Comparison of ENCODE assay signal across 18 cellular contexts in the genomic region with DNA sequence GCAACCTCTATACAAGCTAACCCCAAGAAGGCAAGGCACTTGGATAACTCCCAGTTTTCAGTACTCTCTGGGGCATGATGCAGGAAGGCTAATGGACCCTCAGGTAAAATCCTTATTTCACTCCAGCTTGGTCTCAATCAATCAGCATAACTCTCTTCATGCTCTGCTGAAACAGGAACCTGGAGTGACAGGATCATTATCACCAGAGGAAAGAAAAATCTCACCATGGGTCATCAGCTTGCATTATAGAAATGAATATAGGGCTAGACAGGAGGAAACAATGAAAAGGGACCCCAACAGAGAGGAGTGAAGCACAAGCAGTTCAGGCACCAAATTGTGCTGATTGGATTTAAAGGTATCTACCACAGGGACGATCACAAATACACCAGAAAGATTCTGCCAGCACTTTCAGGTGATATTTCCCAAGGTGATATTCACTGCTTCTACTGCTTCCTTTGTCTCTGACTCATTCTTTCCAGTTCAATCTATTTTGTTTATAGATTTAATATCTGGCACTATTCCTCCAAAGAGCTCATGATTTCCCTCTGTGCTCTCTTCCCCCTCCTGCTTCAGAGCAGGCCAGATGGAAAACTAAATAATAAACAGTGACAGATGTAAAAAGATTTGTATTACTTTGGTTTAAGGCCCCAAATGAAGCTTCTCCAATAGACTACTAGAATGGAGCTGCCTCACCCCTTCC. TPM values are rescaled to one million over a fixed set of nuclear protein-coding genes. Genes with fewer than 3 reads are reported as not detected.
DNase-seq lines count a peak whose midpoint lies in the region; ATAC-seq and TF ChIP-seq lines count a peak whose summit lies in the region.
"Had no signal": no experiment of that assay in that cellular context is flagged by ENCODE, and none has a peak within 500 bp of the region (broad histone marks: within the 10 kb centered on the region; RNA-seq: fewer than 3 reads in every experiment).

No MANE protein-coding gene starts in this region.

- DNase-seq in AG08396 (ENCODE audit: low spot score) (peak; percentile 29), T-helper 17 cell (no peak), fibroblast of lung (ENCODE audit: low read depth in 2 of 2) (peak; percentile 36 to 45), osteocyte (ENCODE audit: extremely low spot score, unreplicated experiment) (no peak), LoVo (ENCODE audit: low spot score) (no peak), dorsolateral prefrontal cortex (no peak)
- no peak for DNase-seq in CD4-positive, alpha-beta memory T cell
- DNase-seq: activated CD8-positive, alpha-beta T cell treated with anti-CD3 and anti-CD28 coated beads for 36 hours; anterior cingulate cortex; DMS153; effector CD4-positive, alpha-beta T cell; GOT3; hippocampal formation; left lung; nephron progenitor cell; stimulated activated naive CD4-positive, alpha-beta T cell treated with Interleukin-2 at 50 U/mL for 16 hours had no signal

- ATAC-seq in T-helper 17 cell (no peak), esophagus mucosa (no peak)
- ATAC-seq: activated CD8-positive, alpha-beta T cell treated with anti-CD3 and anti-CD28 coated beads for 36 hours; left lung had no signal

- H3K9me3 ChIP-seq in T-helper 17 cell (ENCODE audit: control insufficient read depth, low read length, poor library complexity, severe bottlenecking) (no peaks in the 10 kb centered on the region), fibroblast of lung (ENCODE audit: control insufficient read depth, insufficient read depth, low read depth, low read length) (no peaks in the 10 kb centered on the region)
- H3K9me3 ChIP-seq in CD4-positive, alpha-beta memory T cell (ENCODE audit: control insufficient read depth in 1 of 2, low read length in 2 of 2) = no peaks in the 10 kb centered on the region
- H3K9me3 ChIP-seq: left lung had no signal

- POLR2A ChIA-PET in CD4-positive, alpha-beta memory T cell (lab: Charles Lee; ENCODE audit: partially characterized antibody) = no interaction called here

- H3K27ac ChIP-seq in fibroblast of lung (ENCODE audit: insufficient read depth, low read length) (peak overlapping the region; percentile 60), dorsolateral prefrontal cortex (no peak overlapping the region)
- no peak overlapping the region for H3K27ac ChIP-seq in CD4-positive, alpha-beta memory T cell (ENCODE audit: low read depth, low read length)
- H3K27ac ChIP-seq: left lung, SK-N-MC had no signal

- H3K27me3 Mint-ChIP-seq in T-helper 17 cell (peaks cover 13% of the 10 kb centered on the region), osteocyte (ENCODE audit: unreplicated experiment) (no peaks in the 10 kb centered on the region)
- peaks cover 0 to 5% of the 10 kb centered on the region in 2 donors for H3K27me3 Mint-ChIP-seq in CD4-positive, alpha-beta memory T cell

- H4K20me1 ChIP-seq in fibroblast of lung (ENCODE audit: control insufficient read depth, extremely low read depth, insufficient read depth, low read length) = no peaks in the 10 kb centered on the region

- H3K4me1 ChIP-seq in fibroblast of lung (ENCODE audit: control insufficient read depth, extremely low read depth, insufficient read depth, low read length) = peaks cover 19% of the 10 kb centered on the region
- H3K4me1 ChIP-seq in CD4-positive, alpha-beta memory T cell (ENCODE audit: insufficient read depth, low read length) = no peaks in the 10 kb centered on the region
- H3K4me1 ChIP-seq: left lung had no signal

- no peaks in the 10 kb centered on the region for H3K36me3 ChIP-seq in fibroblast of lung (ENCODE audit: control insufficient read depth, insufficient read depth, low read length)
- H3K36me3 ChIP-seq in CD4-positive, alpha-beta memory T cell (ENCODE audit: insufficient read depth, low read length) = no peaks in the 10 kb centered on the region
- H3K36me3 ChIP-seq: left lung had no signal

- no peaks in the 10 kb centered on the region for H3K4me1 Mint-ChIP-seq in T-helper 17 cell
- peaks cover 25% of the 10 kb centered on the region for H3K4me1 Mint-ChIP-seq in osteocyte (ENCODE audit: unreplicated experiment)
- no peaks in the 10 kb centered on the region for H3K4me1 Mint-ChIP-seq in CD4-positive, alpha-beta memory T cell

- H3K27me3 ChIP-seq in fibroblast of lung (ENCODE audit: control insufficient read depth, insufficient read depth, low read length) = no peaks in the 10 kb centered on the region
- H3K27me3 ChIP-seq in CD4-positive, alpha-beta memory T cell (ENCODE audit: insufficient read depth, low read length) = no peaks in the 10 kb centered on the region
- H3K27me3 ChIP-seq in dorsolateral prefrontal cortex = no peaks in the 10 kb centered on the region
- H3K27me3 ChIP-seq: left lung had no signal

- no peak overlapping the region for H2AFZ ChIP-seq in fibroblast of lung (ENCODE audit: low read length)

- peak overlapping the region; percentile 20 for H3K4me2 ChIP-seq in fibroblast of lung (ENCODE audit: extremely low read depth, insufficient read depth, low read length)

- H3K36me3 Mint-ChIP-seq in T-helper 17 cell (ENCODE audit: low read depth) = peaks cover 2% of the 10 kb centered on the region
- no peaks in the 10 kb centered on the region for H3K36me3 Mint-ChIP-seq in osteocyte (ENCODE audit: unreplicated experiment)
- H3K36me3 Mint-ChIP-seq in CD4-positive, alpha-beta memory T cell = no peaks in the 10 kb centered on the region

- H3K4me3 ChIP-seq in fibroblast of lung (replicated peaks in 1 of 4; ENCODE audit: control extremely low read depth in 1 of 4, insufficient read depth in 1 of 4, low read depth in 3 of 4, low read length in 4 of 4) = no peak overlapping the region
- no peak overlapping the region for H3K4me3 ChIP-seq in CD4-positive, alpha-beta memory T cell (ENCODE audit: low read length in 2 of 2)
- no peak overlapping the region for H3K4me3 ChIP-seq in dorsolateral prefrontal cortex
- H3K4me3 ChIP-seq: left lung, SK-N-MC had no signal

- H3K27ac Mint-ChIP-seq in T-helper 17 cell (peak overlapping the region; percentile 8), osteocyte (ENCODE audit: unreplicated experiment) (peak overlapping the region; percentile 39)
- no peak overlapping the region for H3K27ac Mint-ChIP-seq in CD4-positive, alpha-beta memory T cell
- H3K27ac Mint-ChIP-seq: activated CD8-positive, alpha-beta T cell treated with anti-CD3 and anti-CD28 coated beads for 36 hours; nephron progenitor cell had no signal

- H3K9me3 Mint-ChIP-seq in osteocyte (ENCODE audit: unreplicated experiment) = no peaks in the 10 kb centered on the region
- H3K9me3 Mint-ChIP-seq in CD4-positive, alpha-beta memory T cell = no peaks in the 10 kb centered on the region
- H3K9me3 Mint-ChIP-seq: activated CD8-positive, alpha-beta T cell treated with anti-CD3 and anti-CD28 coated beads for 36 hours had no signal

- H3K79me2 ChIP-seq in fibroblast of lung (ENCODE audit: control insufficient read depth, insufficient read depth, low read length) = no peaks in the 10 kb centered on the region

- CTCF ChIA-PET in CD4-positive, alpha-beta memory T cell (lab: Charles Lee; ENCODE audit: partially characterized antibody) = interaction anchor here (0.8 kb wide), 1 partner anchor 14 kb away, joined by 3 read pairs; no protein-coding TSS in a partner anchor

- H3K4me3 Mint-ChIP-seq in T-helper 17 cell (no peak overlapping the region), osteocyte (ENCODE audit: unreplicated experiment) (no peak overlapping the region)
- H3K4me3 Mint-ChIP-seq in CD4-positive, alpha-beta memory T cell = no peak overlapping the region
- H3K4me3 Mint-ChIP-seq: activated CD8-positive, alpha-beta T cell treated with anti-CD3 and anti-CD28 coated beads for 36 hours; nephron progenitor cell had no signal

- H3K9ac ChIP-seq in fibroblast of lung (ENCODE audit: insufficient read depth, low read length) = no peak overlapping the region

- intact Hi-C loops in CD4-positive, alpha-beta memory T cell (cut with micrococcal nuclease) = no loop called here
- intact Hi-C loops in dorsolateral prefrontal cortex (cut with DNase I) = no loop called here

- TF ChIP-seq CTCF in fibroblast of lung (conservative IDR thresholded peaks at IDR 0.05 in 1 of 2, IDR thresholded peaks at IDR 0.05 in 1 of 2; ENCODE audit: low read depth in 1 of 2, low read length in 2 of 2) (no peak), osteocyte (IDR thresholded peaks at IDR 0.05) (no peak), dorsolateral prefrontal cortex (IDR thresholded peaks at IDR 0.05 in 54 of 56, conservative IDR thresholded peaks at IDR 0.05 in 2 of 56; ENCODE audit: low read depth in 1 of 56, partially characterized antibody in 56 of 56) (no peak)

RNA-seq across cellular contexts. Expression of gene THUMPD3, which starts 23.0 kb away (rescaled TPM):
- total RNA-seq in T-helper 17 cell (10 to 100 TPM; 36.9 to 50.3 TPM), fibroblast of lung (59.9 and 68.3 TPM in 2 replicates), osteocyte (43.2 and 45.4 TPM in 2 replicates), dorsolateral prefrontal cortex (10 to 100 TPM; 25.3 to 57.4 (median 39.8) TPM), esophagus mucosa (29.1 TPM)
- 48.9 and 57.8 TPM in 2 replicates for polyA plus RNA-seq in fibroblast of lung
- 40.5 and 46.6 TPM in 2 replicates for polyA plus RNA-seq in fibroblast of lung (2012)
- 15.4 and 32.2 TPM in 2 replicates for polyA minus RNA-seq in fibroblast of lung (ENCODE audit: low replicate concordance)
- total RNA-seq in CD4-positive, alpha-beta memory T cell = 10 to 100 TPM; 36.9 to 39.2 TPM
- polyA plus RNA-seq in CD4-positive, alpha-beta memory T cell = 10 to 100 TPM; 10.8 to 29.3 TPM

RNA-seq across cellular contexts. Expression of gene SETD5, which starts 57.5 kb away (rescaled TPM):
- total RNA-seq in T-helper 17 cell = 100 to 1,000 TPM; 103 to 105 TPM
- 29.8 and 53.7 TPM in 2 replicates for total RNA-seq in fibroblast of lung
- polyA plus RNA-seq in fibroblast of lung = 39.5 and 62.5 TPM in 2 replicates
- polyA plus RNA-seq in fibroblast of lung (2012) = 26.6 and 49.8 TPM in 2 replicates
- polyA minus RNA-seq in fibroblast of lung (ENCODE audit: low replicate concordance) = 75.8 and 88.6 TPM in 2 replicates
- total RNA-seq in osteocyte = 154 and 161 TPM in 2 replicates
- total RNA-seq in CD4-positive, alpha-beta memory T cell = 100 to 1,000 TPM; 142 TPM
- 10 to 100 TPM in 1 of 2 donors, 1 to 10 TPM in 1; 8.4 to 51.4 TPM for polyA plus RNA-seq in CD4-positive, alpha-beta memory T cell
- 100 to 1,000 TPM; 112 to 213 (median 164) TPM for total RNA-seq in dorsolateral prefrontal cortex
- total RNA-seq in esophagus mucosa = 62.5 TPM

Comparison
In these comparisons a context has a peak if more than half of its experiments do, and no peak if none do; other contexts are left out.
1. DNase-seq: peak in AG08396 (single experiment) and fibroblast of lung (2 of 2); none in T-helper 17 cell (0 of 3), osteocyte (single experiment), LoVo (single experiment), CD4-positive, alpha-beta memory T cell (0 of 5) and dorsolateral prefrontal cortex (0 of 10).
2. H3K27ac Mint-ChIP-seq: peak in T-helper 17 cell (single experiment) and osteocyte (single experiment); none in CD4-positive, alpha-beta memory T cell (0 of 7).